ENCODE assay signal across 8 cellular contexts in genomic region chr14:99995700-99996356, GRCh38.
DNase-seq lines count a peak whose midpoint lies in the region; ATAC-seq and TF ChIP-seq lines count a peak whose summit lies in the region.

No MANE protein-coding gene starts in this region.

- peaks cover 8% of the 10 kb centered on the region for H3K4me1 Mint-ChIP-seq in activated CD8-positive, alpha-beta T cell treated with anti-CD3 and anti-CD28 coated beads, Interleukin-2, amount 10 ng/mL, durations not matched to agents 7 days and 5 days (ENCODE audit: low read depth)
- H3K4me1 Mint-ChIP-seq in type B pancreatic cell (ENCODE audit: unreplicated experiment), result peaks cover 5% of the 10 kb centered on the region

- no peak overlapping the region for H2AFZ ChIP-seq in neural cell (ENCODE audit: low read depth, low read length)

- TF ChIP-seq RAD21 in neural cell (conservative IDR thresholded peaks at IDR 0.05), result no peak

- peaks cover 8% of the 10 kb centered on the region for H4K20me1 ChIP-seq in neural cell (ENCODE audit: insufficient read depth)

- no peak overlapping the region for H3K4me3 Mint-ChIP-seq in activated CD8-positive, alpha-beta T cell treated with anti-CD3 and anti-CD28 coated beads, Interleukin-2, amount 10 ng/mL, durations not matched to agents 7 days and 5 days
- no peak overlapping the region for H3K4me3 Mint-ChIP-seq in type B pancreatic cell

- TF ChIP-seq CTCF in epithelial cell of esophagus (IDR thresholded peaks at IDR 0.05; ENCODE audit: insufficient read depth, low read depth, low read length, missing control alignments), result peak; percentile 90
- TF ChIP-seq CTCF in neural cell (IDR thresholded peaks at IDR 0.05; ENCODE audit: poor library complexity, severe bottlenecking), result peak; percentile 34
- TF ChIP-seq CTCF in type B pancreatic cell (conservative IDR thresholded peaks at IDR 0.05), result peak; percentile 76

- no peak overlapping the region for H3K4me3 ChIP-seq in epithelial cell of esophagus (ENCODE audit: low read length)
- H3K4me3 ChIP-seq in neural cell (ENCODE audit: low read length), result no peak overlapping the region

- peaks cover 7% of the 10 kb centered on the region for H3K27me3 Mint-ChIP-seq in activated CD8-positive, alpha-beta T cell treated with anti-CD3 and anti-CD28 coated beads, Interleukin-2, amount 10 ng/mL, durations not matched to agents 7 days and 5 days (ENCODE audit: low read depth)
- H3K27me3 Mint-ChIP-seq in type B pancreatic cell, result no peaks in the 10 kb centered on the region

- peak; percentile 68 for DNase-seq in ACHN
- DNase-seq in NCI-H82 (lab: John Stamatoyannopoulos, UW), result peak; percentile 66
- peak; percentile 78 for DNase-seq in activated CD8-positive, alpha-beta T cell treated with anti-CD3 and anti-CD28 coated beads, Interleukin-2, amount 10 ng/mL, durations not matched to agents 7 days and 5 days
- peak; percentile 74 for DNase-seq in epithelial cell of esophagus (ENCODE audit: low read depth)
- DNase-seq in type B pancreatic cell (ENCODE audit: extremely low spot score, unreplicated experiment), result no peak

- H3K27ac Mint-ChIP-seq in activated CD8-positive, alpha-beta T cell treated with anti-CD3 and anti-CD28 coated beads, Interleukin-2, amount 10 ng/mL, durations not matched to agents 7 days and 5 days, result no peak overlapping the region
- no peak overlapping the region for H3K27ac Mint-ChIP-seq in type B pancreatic cell

- ATAC-seq in GM18505 (IDR thresholded peaks at IDR 0.05; ENCODE audit: unreplicated experiment), result peak; percentile 99
- peak; percentile 98 for ATAC-seq in HG02884 (IDR thresholded peaks at IDR 0.05; ENCODE audit: unreplicated experiment)
- peak; percentile 91 for ATAC-seq in activated CD8-positive, alpha-beta T cell treated with anti-CD3 and anti-CD28 coated beads, Interleukin-2, amount 10 ng/mL, durations not matched to agents 7 days and 5 days

- POLR2A ChIA-PET in activated CD8-positive, alpha-beta T cell treated with anti-CD3 and anti-CD28 coated beads, Interleukin-2, amount 10 ng/mL, durations not matched to agents 7 days and 5 days (lab: Charles Lee), result no interaction called here

- H3K36me3 Mint-ChIP-seq in activated CD8-positive, alpha-beta T cell treated with anti-CD3 and anti-CD28 coated beads, Interleukin-2, amount 10 ng/mL, durations not matched to agents 7 days and 5 days (ENCODE audit: low read depth), result peaks cover 2% of the 10 kb centered on the region
- H3K36me3 Mint-ChIP-seq in type B pancreatic cell, result peaks cover 15% of the 10 kb centered on the region

- in situ Hi-C loops in ACHN (cut with HindIII; ENCODE audit: low pct_ligation_motif_present, low pct_unique_long_range_greater_than_20kb, low sequenced_read_pairs), result no loop called here

- no peak overlapping the region for H3K27ac ChIP-seq in neural cell (ENCODE audit: low read length)

- H3K4me2 ChIP-seq in neural cell (ENCODE audit: low read length), result no peak overlapping the region

- no peaks in the 10 kb centered on the region for H3K27me3 ChIP-seq in neural cell (ENCODE audit: insufficient read depth, low read depth, low read length)

- H3K36me3 ChIP-seq in neural cell (ENCODE audit: insufficient read depth, low read length), result no peaks in the 10 kb centered on the region

- H3K9me3 Mint-ChIP-seq in activated CD8-positive, alpha-beta T cell treated with anti-CD3 and anti-CD28 coated beads, Interleukin-2, amount 10 ng/mL, durations not matched to agents 7 days and 5 days (ENCODE audit: insufficient read depth), result no peaks in the 10 kb centered on the region
- H3K9me3 Mint-ChIP-seq in type B pancreatic cell, result peaks cover 8% of the 10 kb centered on the region

- peaks cover 13% of the 10 kb centered on the region for H3F3A ChIP-seq in neural cell (ENCODE audit: insufficient read depth, low read length, poor library complexity, severe bottlenecking)

- no peak for TF ChIP-seq POLR2A in GM18505 (IDR thresholded peaks at IDR 0.05; ENCODE audit: borderline replicate concordance, extremely low read depth, insufficient read depth, insufficient read length)

- H3K9ac ChIP-seq in neural cell (ENCODE audit: low read length), result no peak overlapping the region

- CTCF ChIA-PET in activated CD8-positive, alpha-beta T cell treated with anti-CD3 and anti-CD28 coated beads, Interleukin-2, amount 10 ng/mL, durations not matched to agents 7 days and 5 days (lab: Charles Lee), result interaction anchor here (0.7 to 2.2 kb wide), 5 partner anchors 10 to 43 kb away, joined by 3 to 12 read pairs (median 6); no protein-coding TSS in a partner anchor

- H3K9me3 ChIP-seq in neural cell (ENCODE audit: low read length), result no peaks in the 10 kb centered on the region

- TF ChIP-seq EP300 in neural cell (conservative IDR thresholded peaks at IDR 0.05; ENCODE audit: poor library complexity, severe bottlenecking), result no peak

- no peaks in the 10 kb centered on the region for H3K9me2 ChIP-seq in neural cell (ENCODE audit: insufficient read depth, low read length)

- H3K79me2 ChIP-seq in neural cell (replicated peaks; ENCODE audit: insufficient read depth, low read length), result peaks cover 94% of the 10 kb centered on the region

TF ChIP-seq in neural cell, 6 proteins besides CTCF, POLR2A, EP300 and RAD21:
- no peak for TF ChIP-seq TAF1 (IDR thresholded peaks at IDR 0.05; ENCODE audit: low read depth)
- TF ChIP-seq MXI1 (conservative IDR thresholded peaks at IDR 0.05; ENCODE audit: poor library complexity, severe bottlenecking), result no peak
- TF ChIP-seq SMC3 (conservative IDR thresholded peaks at IDR 0.05; ENCODE audit: poor library complexity), result no peak
- no peak for TF ChIP-seq POLR2AphosphoS5 (IDR thresholded peaks at IDR 0.05)
- no peak for TF ChIP-seq EZH2 (IDR thresholded peaks at IDR 0.05; ENCODE audit: borderline replicate concordance, insufficient read depth, low read length, poor library complexity, severe bottlenecking)
- TF ChIP-seq, protein P1, sequence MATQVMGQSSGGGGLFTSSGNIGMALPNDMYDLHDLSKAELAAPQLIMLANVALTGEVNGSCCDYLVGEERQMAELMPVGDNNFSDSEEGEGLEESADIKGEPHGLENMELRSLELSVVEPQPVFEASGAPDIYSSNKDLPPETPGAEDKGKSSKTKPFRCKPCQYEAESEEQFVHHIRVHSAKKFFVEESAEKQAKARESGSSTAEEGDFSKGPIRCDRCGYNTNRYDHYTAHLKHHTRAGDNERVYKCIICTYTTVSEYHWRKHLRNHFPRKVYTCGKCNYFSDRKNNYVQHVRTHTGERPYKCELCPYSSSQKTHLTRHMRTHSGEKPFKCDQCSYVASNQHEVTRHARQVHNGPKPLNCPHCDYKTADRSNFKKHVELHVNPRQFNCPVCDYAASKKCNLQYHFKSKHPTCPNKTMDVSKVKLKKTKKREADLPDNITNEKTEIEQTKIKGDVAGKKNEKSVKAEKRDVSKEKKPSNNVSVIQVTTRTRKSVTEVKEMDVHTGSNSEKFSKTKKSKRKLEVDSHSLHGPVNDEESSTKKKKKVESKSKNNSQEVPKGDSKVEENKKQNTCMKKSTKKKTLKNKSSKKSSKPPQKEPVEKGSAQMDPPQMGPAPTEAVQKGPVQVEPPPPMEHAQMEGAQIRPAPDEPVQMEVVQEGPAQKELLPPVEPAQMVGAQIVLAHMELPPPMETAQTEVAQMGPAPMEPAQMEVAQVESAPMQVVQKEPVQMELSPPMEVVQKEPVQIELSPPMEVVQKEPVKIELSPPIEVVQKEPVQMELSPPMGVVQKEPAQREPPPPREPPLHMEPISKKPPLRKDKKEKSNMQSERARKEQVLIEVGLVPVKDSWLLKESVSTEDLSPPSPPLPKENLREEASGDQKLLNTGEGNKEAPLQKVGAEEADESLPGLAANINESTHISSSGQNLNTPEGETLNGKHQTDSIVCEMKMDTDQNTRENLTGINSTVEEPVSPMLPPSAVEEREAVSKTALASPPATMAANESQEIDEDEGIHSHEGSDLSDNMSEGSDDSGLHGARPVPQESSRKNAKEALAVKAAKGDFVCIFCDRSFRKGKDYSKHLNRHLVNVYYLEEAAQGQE (IDR thresholded peaks at IDR 0.05; ENCODE audit: borderline replicate concordance), result no peak

Comparison
In these comparisons a context has a peak if more than half of its experiments do, and no peak if none do; other contexts are left out.
1. CTCF ChIP-seq: peak in every context shown above with its lines; median percentile 90 in epithelial cell of esophagus; 76 in type B pancreatic cell; 34 in neural cell.